Comparison of ENCODE assay signal across 16 cellular contexts in the genomic region with DNA sequence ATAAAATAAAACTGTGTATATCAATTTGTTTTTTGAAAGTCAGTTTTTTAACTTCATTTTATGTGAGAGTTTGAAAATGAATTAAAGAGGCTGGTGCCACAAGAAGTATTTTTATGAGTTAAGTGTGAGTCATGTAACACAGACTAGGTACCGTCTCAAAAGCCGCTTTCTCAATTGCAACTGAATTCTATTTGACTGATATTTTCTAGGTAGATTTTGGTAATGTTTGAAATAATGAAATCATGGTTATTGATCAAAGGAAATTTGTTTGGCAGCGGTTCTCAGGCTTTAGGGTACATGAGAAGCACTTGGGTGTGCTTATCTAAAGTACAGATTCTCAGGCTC. TPM values are rescaled to one million over a fixed set of nuclear protein-coding genes. Genes with fewer than 3 reads are reported as not detected.
DNase-seq lines count a peak whose midpoint lies in the region; ATAC-seq and TF ChIP-seq lines count a peak whose summit lies in the region.
"Had no signal": no experiment of that assay in that cellular context is flagged by ENCODE, and none has a peak within 500 bp of the region (broad histone marks: within the 10 kb centered on the region; RNA-seq: fewer than 3 reads in every experiment).

No MANE protein-coding gene starts in this region.

- no peaks in the 10 kb centered on the region for H3K9me2 ChIP-seq in PC-3 (replicated peaks; ENCODE audit: low read length)

- H3K36me3 Mint-ChIP-seq in MCF 10A (ENCODE audit: insufficient read depth, unreplicated experiment): no peaks in the 10 kb centered on the region

- peaks cover 88% of the 10 kb centered on the region for H3K79me2 ChIP-seq in PC-3 (ENCODE audit: low read length)

- no peak overlapping the region for H3K27ac ChIP-seq in breast epithelium
- peak overlapping the region; percentile 24 for H3K27ac ChIP-seq in PC-3 (ENCODE audit: low read length)

- peaks cover 9% of the 10 kb centered on the region for H3F3A ChIP-seq in PC-3 (ENCODE audit: low read length, unreplicated experiment)

- H3K4me1 ChIP-seq in breast epithelium (no peaks in the 10 kb centered on the region), PC-3 (ENCODE audit: insufficient read depth, low read length) (peaks cover 58% of the 10 kb centered on the region), skeletal muscle satellite cell (ENCODE audit: control insufficient read depth, insufficient read depth, low read length) (peaks cover 39% of the 10 kb centered on the region)
- H3K4me1 ChIP-seq: uterus had no signal

- no peak overlapping the region for H3K4me3 ChIP-seq in breast epithelium
- peak overlapping the region; percentile 47; the same call in 1 of the 2 replicates for H3K4me3 ChIP-seq in PC-3 (ENCODE audit: low read length)
- H3K4me3 ChIP-seq in epithelial cell of esophagus (ENCODE audit: low read length): no peak overlapping the region
- H3K4me3 ChIP-seq in skeletal muscle satellite cell (ENCODE audit: low read length): no peak overlapping the region
- H3K4me3 ChIP-seq: uterus had no signal

- peak overlapping the region; percentile 47 for H3K27ac Mint-ChIP-seq in MCF 10A (ENCODE audit: low read depth, unreplicated experiment)
- H3K27ac Mint-ChIP-seq: IgD-negative memory B cell had no signal

- no peaks in the 10 kb centered on the region for H3K27me3 Mint-ChIP-seq in MCF 10A (ENCODE audit: insufficient read depth, unreplicated experiment)
- H3K27me3 Mint-ChIP-seq: IgD-negative memory B cell had no signal

- H3K9me3 ChIP-seq in breast epithelium: no peaks in the 10 kb centered on the region
- H3K9me3 ChIP-seq in PC-3 (ENCODE audit: low read length): no peaks in the 10 kb centered on the region
- no peaks in the 10 kb centered on the region for H3K9me3 ChIP-seq in skeletal muscle satellite cell (replicated peaks; ENCODE audit: low read length)
- H3K9me3 ChIP-seq: uterus had no signal

- peak overlapping the region; percentile 59 for H3K4me2 ChIP-seq in PC-3 (ENCODE audit: low read length)
- peak overlapping the region; percentile 39 for H3K4me2 ChIP-seq in skeletal muscle satellite cell (ENCODE audit: low read length)

- POLR2A ChIA-PET in MCF 10A (lab: Yijun Ruan, JAX) (interaction anchor here (0.9 to 1.7 kb wide), 7 partner anchors 9 to 77 kb away, joined by 3 to 8 read pairs (median 6); partner anchors contain the start of gene TUFT1), PC-3 (lab: Charles Lee; ENCODE audit: unreplicated experiment) (interaction anchor here (0.8 kb wide), 1 partner anchor 102 kb away, joined by 8 read pairs; no protein-coding TSS in a partner anchor)

- H3K27me3 ChIP-seq in breast epithelium (no peaks in the 10 kb centered on the region), PC-3 (ENCODE audit: low read length) (no peaks in the 10 kb centered on the region), skeletal muscle satellite cell (ENCODE audit: control insufficient read depth, insufficient read depth, low read length) (no peaks in the 10 kb centered on the region)
- H3K27me3 ChIP-seq: uterus had no signal

- no peak for TF ChIP-seq POLR2A in breast epithelium (IDR thresholded peaks at IDR 0.05)

- no peaks in the 10 kb centered on the region for H3K9me3 Mint-ChIP-seq in MCF 10A (ENCODE audit: unreplicated experiment)
- H3K9me3 Mint-ChIP-seq: IgD-negative memory B cell; stimulated activated effector memory CD8-positive, alpha-beta T cell treated with anti-CD3 and anti-CD28 coated beads, Interleukin-12 subunit alpha, Interleukin-12 subunit beta, amount 100 ng/mL, for 72 hours had no signal

- H3K36me3 ChIP-seq in breast epithelium: no peaks in the 10 kb centered on the region
- H3K36me3 ChIP-seq in PC-3 (ENCODE audit: low read depth, low read length): no peaks in the 10 kb centered on the region
- H3K36me3 ChIP-seq in skeletal muscle satellite cell (ENCODE audit: insufficient read depth, low read length): no peaks in the 10 kb centered on the region
- H3K36me3 ChIP-seq: uterus had no signal

- H4K20me1 ChIP-seq in PC-3 (ENCODE audit: low read length): peaks cover 3% of the 10 kb centered on the region; the same call in 1 of the 2 replicates

- H3K9ac ChIP-seq in PC-3 (ENCODE audit: low read length): no peak overlapping the region
- peak overlapping the region; percentile 8 for H3K9ac ChIP-seq in skeletal muscle satellite cell (ENCODE audit: low read depth, low read length)

- BruUV-seq in MCF 10A (replicated peaks; lab: Mats Ljungman, UMichigan) (no TSS peak), PC-3 (replicated peaks; lab: Mats Ljungman, UMichigan) (no TSS peak)

- H3K4me1 Mint-ChIP-seq in MCF 10A (ENCODE audit: insufficient read depth, unreplicated experiment): peaks cover 55% of the 10 kb centered on the region

- TF ChIP-seq CTCF in MCF 10A (IDR thresholded peaks at IDR 0.05; ENCODE audit: unreplicated experiment) (no peak), breast epithelium (IDR thresholded peaks at IDR 0.05) (no peak), PC-3 (conservative IDR thresholded peaks at IDR 0.05; ENCODE audit: low read depth, low read length) (no peak), epithelial cell of esophagus (IDR thresholded peaks at IDR 0.05; ENCODE audit: insufficient read depth, low read depth, low read length, missing control alignments) (no peak)

- DNase-seq in MCF 10A (ENCODE audit: unreplicated experiment) (peak; percentile 55), breast epithelium (ENCODE audit: low spot score in 2 of 2) (no peak), PC-3 (peak; percentile 73), epithelial cell of esophagus (ENCODE audit: low read depth) (peak; percentile 61), dedifferentiated amniotic fluid mesenchymal stem cell (ENCODE audit: extremely low spot score) (no peak)
- DNase-seq: activated gamma-delta T cell treated with Interleukin-2 at 50 U/mL for 16 hours; caudate nucleus; DMS53; H9; NK-92 treated with Interleukin-12 subunit alpha and Interleukin-12 subunit beta, amount 100 ng/mL, for 24 hours; uterus had no signal

- ATAC-seq in PC-3 (peak; percentile 29), GM19467 (IDR thresholded peaks at IDR 0.05; ENCODE audit: unreplicated experiment) (no peak), HG03520 (IDR thresholded peaks at IDR 0.05; ENCODE audit: unreplicated experiment) (no peak)
- ATAC-seq: stimulated activated effector memory CD8-positive, alpha-beta T cell treated with anti-CD3 and anti-CD28 coated beads, Interleukin-12 subunit alpha, Interleukin-12 subunit beta, amount 100 ng/mL, for 72 hours had no signal

- H2AFZ ChIP-seq in PC-3 (ENCODE audit: low read length): no peak overlapping the region

- H3K4me3 Mint-ChIP-seq in MCF 10A (ENCODE audit: unreplicated experiment): peak overlapping the region; percentile 5
- H3K4me3 Mint-ChIP-seq: H9; stimulated activated effector memory CD8-positive, alpha-beta T cell treated with anti-CD3 and anti-CD28 coated beads, Interleukin-12 subunit alpha, Interleukin-12 subunit beta, amount 100 ng/mL, for 72 hours had no signal

- CTCF ChIA-PET in MCF 10A (lab: Yijun Ruan, JAX) (interaction anchor here (0.6 to 4.5 kb wide), 3 partner anchors 21 to 136 kb away, joined by 3 to 33 read pairs (median 3); no protein-coding TSS in a partner anchor), PC-3 (lab: Charles Lee) (no interaction called here)

- intact Hi-C loops in MCF 10A (cut with micrococcal nuclease) (no loop called here), breast epithelium (cut with DNase I; ENCODE audit: low total_unique reads) (no loop called here), PC-3 (cut with micrococcal nuclease) (loop anchor here (1.0 to 10.0 kb wide), 3 partner anchors 64 to 378 kb away; partner anchors contain the start of genes C2CD4D, RORC and S100A10)

RNA-seq across cellular contexts. Expression of gene SNX27, which starts 4.6 kb away (rescaled TPM):
- total RNA-seq in MCF 10A (2022) (36.9 and 43.1 TPM in 2 replicates), breast epithelium (10 to 100 TPM; 41.3 to 46.8 (median 43.6) TPM), PC-3 (2014; rRNA removed) (25.1 and 34.8 TPM in 2 replicates)
- total RNA-seq in skeletal muscle satellite cell (2012; rRNA removed): 20.3 and 25.3 TPM in 2 replicates

Comparison
In these comparisons a context has a peak if more than half of its experiments do, and no peak if none do; other contexts are left out.
1. DNase-seq: peak in MCF 10A (single experiment), PC-3 (single experiment) and epithelial cell of esophagus (single experiment); none in breast epithelium (0 of 2) and dedifferentiated amniotic fluid mesenchymal stem cell (single experiment).